Comparison of ENCODE assay signal across 15 cellular contexts in genomic region chr12:93020225-93020997, GRCh38.
DNase-seq lines count a peak whose midpoint lies in the region; ATAC-seq, FAIRE-seq and TF ChIP-seq lines count a peak whose summit lies in the region.
"Had no signal": no experiment of that assay in that cellular context is flagged by ENCODE, and none has a peak within 500 bp of the region (broad histone marks: within the 10 kb centered on the region; RNA-seq: fewer than 3 reads in every experiment).

No MANE protein-coding gene starts in this region.

- no peaks in the 10 kb centered on the region for H3K36me3 ChIP-seq in pancreas

- peak; percentile 87 to 94 (median 90) for ATAC-seq in pancreas

- H3K27me3 ChIP-seq in pancreas: no peaks in the 10 kb centered on the region

- peaks cover 5 to 29% (median 20%) of the 10 kb centered on the region in 3 donors for H3K4me1 ChIP-seq in pancreas

- peak; percentile 99 for DNase-seq in DMS53 treated with DMSO at 0.1 percent for 48 hours (lab: John Stamatoyannopoulos, UW; ENCODE audit: unreplicated experiment)
- peak; percentile 2 for DNase-seq in NCI-H2081 treated with DMSO at 0.1 percent for 48 hours (lab: John Stamatoyannopoulos, UW)
- DNase-seq in epithelial cell of esophagus (ENCODE audit: low read depth): peak; percentile 79
- peak in 5 of 6 donors; percentile 49 to 67 (median 56) for DNase-seq in pancreas
- DNase-seq in T-helper 9 cell: no peak
- DNase-seq in NCI-H1436 (lab: John Stamatoyannopoulos, UW): no peak
- DNase-seq in NCI-H526 treated with DMSO at 0.1 percent for 48 hours (lab: John Stamatoyannopoulos, UW): no peak
- DNase-seq in activated effector memory CD4-positive, alpha-beta T cell treated with Interleukin-2 at 50 U/mL for 16 hours: no peak
- DNase-seq: activated CD8-positive, alpha-beta memory T cell treated with anti-CD3 and anti-CD28 coated beads for 24 hours; activated naive CD4-positive, alpha-beta T cell treated with anti-CD3 and anti-CD28 coated beads, Interleukin-2, amount 50 U/mL, for 16 hours; CD4-positive, CD25-positive, alpha-beta regulatory T cell; NCI-H1092; stimulated activated CD4-positive, alpha-beta T cell treated with anti-CD3 and anti-CD28 coated beads, Interleukin-4, amount 100 ng/mL, for 24 hours; T-helper 2 cell had no signal

- H3K27ac ChIP-seq in pancreas: peak overlapping the region; percentile 3 to 86 (median 62)

- FAIRE-seq in pancreas (lab: Jason Lieb, UNC): no peak
- FAIRE-seq: frontal cortex had no signal

- TF ChIP-seq CTCF in epithelial cell of esophagus (IDR thresholded peaks at IDR 0.05; ENCODE audit: insufficient read depth, low read depth, low read length, missing control alignments) (no peak), pancreas (IDR thresholded peaks at IDR 0.05) (no peak)

- H3K4me3 ChIP-seq in epithelial cell of esophagus (ENCODE audit: low read length) (no peak overlapping the region), pancreas (no peak overlapping the region)

- no peaks in the 10 kb centered on the region for H3K9me3 ChIP-seq in pancreas

- 23 to 25% methylated on average over 8 of the region's 8 CpGs for WGBS in pancreas, 2 donors

- intact Hi-C loops in pancreas (cut with DNase I): no loop called here

Comparison
In these comparisons a context has a peak if more than half of its experiments do, and no peak if none do; other contexts are left out.
1. DNase-seq: peak in DMS53 treated with DMSO at 0.1 percent for 48 hours (single experiment), NCI-H2081 treated with DMSO at 0.1 percent for 48 hours (single experiment), epithelial cell of esophagus (single experiment) and pancreas (5 of 6); none in T-helper 9 cell (single experiment), NCI-H1436 (single experiment), NCI-H526 treated with DMSO at 0.1 percent for 48 hours (single experiment) and activated effector memory CD4-positive, alpha-beta T cell treated with Interleukin-2 at 50 U/mL for 16 hours (single experiment).